In genomic region chr9:134146774-134147493, GRCh38 we compare ENCODE assay signal across 19 cellular contexts. TPM values are rescaled to one million over a fixed set of nuclear protein-coding genes. Genes with fewer than 3 reads are reported as not detected.
"Had no signal": no experiment of that assay in that cellular context is flagged by ENCODE, and none has a peak within 500 bp of the region (broad histone marks: within the 10 kb centered on the region; RNA-seq: fewer than 3 reads in every experiment).

No MANE protein-coding gene starts in this region.

- H3K4me3 ChIP-seq: ascending aorta, cardiac muscle cell, hepatocyte, pancreas, thoracic aorta had no signal

- H3K4me1 Mint-ChIP-seq: activated naive CD8-positive, alpha-beta T cell treated with anti-CD3 and anti-CD28 coated beads, Interleukin-2, amount 50 U/mL, for 24 hours had no signal

- H3K27ac ChIP-seq: ascending aorta, cardiac muscle cell, hepatocyte, pancreas, thoracic aorta had no signal

- H3K9me3 ChIP-seq: ascending aorta, pancreas, thoracic aorta had no signal

- H3K79me2 ChIP-seq: hepatocyte had no signal

- H3K27me3 ChIP-seq: ascending aorta, cardiac muscle cell, hepatocyte, pancreas had no signal

- H3K27me3 Mint-ChIP-seq: activated naive CD8-positive, alpha-beta T cell treated with anti-CD3 and anti-CD28 coated beads, Interleukin-2, amount 50 U/mL, for 24 hours; stimulated activated naive CD8-positive, alpha-beta T cell treated with anti-CD3 and anti-CD28 coated beads, Interleukin-15, Interleukin-2, amounts not matched to agents 100 ng/mL and 50 ng/mL, for 24 hours had no signal

- H2AFZ ChIP-seq: hepatocyte had no signal

- H3K4me3 Mint-ChIP-seq: activated naive CD8-positive, alpha-beta T cell treated with anti-CD3 and anti-CD28 coated beads, Interleukin-2, amount 50 U/mL, for 24 hours; stimulated activated naive CD8-positive, alpha-beta T cell treated with anti-CD3 and anti-CD28 coated beads, Interleukin-15, Interleukin-2, amounts not matched to agents 100 ng/mL and 50 ng/mL, for 24 hours; T-helper 2 cell treated with Interferon-gamma antibody and Interleukin-4, amounts not matched to agents 5 μg/mL and 100 μg/mL, for 36 hours had no signal

- H3K4me2 ChIP-seq: hepatocyte had no signal

- H3K4me1 ChIP-seq: ascending aorta, pancreas had no signal

- H3K27ac Mint-ChIP-seq: activated naive CD8-positive, alpha-beta T cell treated with anti-CD3 and anti-CD28 coated beads, Interleukin-2, amount 50 U/mL, for 24 hours; stimulated activated naive CD8-positive, alpha-beta T cell treated with anti-CD3 and anti-CD28 coated beads, Interleukin-15, Interleukin-2, amounts not matched to agents 100 ng/mL and 50 ng/mL, for 24 hours; T-helper 2 cell treated with Interferon-gamma antibody and Interleukin-4, amounts not matched to agents 5 μg/mL and 100 μg/mL, for 36 hours had no signal

- DNase-seq: activated CD4-positive, alpha-beta T cell treated with anti-CD3 and anti-CD28 coated beads, Interleukin-2, amount 50 U/mL, for 48 hours; activated CD4-positive, CD25-positive, alpha-beta regulatory T cell treated with anti-CD3 and anti-CD28 coated beads, Interleukin-2, amount 50 U/mL, for 72 hours; activated naive CD4-positive, alpha-beta T cell; activated naive CD8-positive, alpha-beta T cell treated with anti-CD3 and anti-CD28 coated beads, Interleukin-2, amount 50 U/mL, for 24 hours; left ventricle myocardium superior; mesendoderm; pancreas; stimulated activated CD4-positive, alpha-beta T cell treated with anti-CD3 and anti-CD28 coated beads, Interleukin-4, amount 100 ng/mL, for 1 hour; stimulated activated CD8-positive, alpha-beta memory T cell treated with anti-CD3 and anti-CD28 coated beads, Interleukin-4, amount 100 ng/mL, for 48 hours had no signal

- H3K9me3 Mint-ChIP-seq: activated naive CD8-positive, alpha-beta T cell treated with anti-CD3 and anti-CD28 coated beads, Interleukin-2, amount 50 U/mL, for 24 hours; stimulated activated naive CD8-positive, alpha-beta T cell treated with anti-CD3 and anti-CD28 coated beads, Interleukin-15, Interleukin-2, amounts not matched to agents 100 ng/mL and 50 ng/mL, for 24 hours; T-helper 2 cell treated with Interferon-gamma antibody and Interleukin-4, amounts not matched to agents 5 μg/mL and 100 μg/mL, for 36 hours had no signal

RNA-seq across cellular contexts. Expression of gene RNU6ATAC, which starts 17.4 kb away (rescaled TPM):
- total RNA-seq: ascending aorta, cardiac muscle cell, hepatocyte, kidney epithelial cell, renal cortical epithelial cell, thoracic aorta, urinary bladder had no signal
- polyA plus RNA-seq: cardiac muscle cell, endothelial cell of umbilical vein, hepatocyte, pancreas, urinary bladder had no signal
